Comparison of ENCODE assay signal across 1 cellular context in genomic region chr20:37209661-37210314, GRCh38.
TF ChIP-seq lines count a peak whose summit lies in the region.

No MANE protein-coding gene starts in this region.

TF ChIP-seq in HepG2, 621 proteins besides CTCF, POLR2A, EP300 and RAD21:
- no peak for TF ChIP-seq NCOA1 (CRISPR knock-in tag; IDR thresholded peaks at IDR 0.05)
- no peak for TF ChIP-seq CHCHD3 (CRISPR knock-in tag; IDR thresholded peaks at IDR 0.05)
- TF ChIP-seq ZNF253 (CRISPR knock-in tag; IDR thresholded peaks at IDR 0.05; ENCODE audit: borderline replicate concordance): no peak
- TF ChIP-seq, protein P1, sequence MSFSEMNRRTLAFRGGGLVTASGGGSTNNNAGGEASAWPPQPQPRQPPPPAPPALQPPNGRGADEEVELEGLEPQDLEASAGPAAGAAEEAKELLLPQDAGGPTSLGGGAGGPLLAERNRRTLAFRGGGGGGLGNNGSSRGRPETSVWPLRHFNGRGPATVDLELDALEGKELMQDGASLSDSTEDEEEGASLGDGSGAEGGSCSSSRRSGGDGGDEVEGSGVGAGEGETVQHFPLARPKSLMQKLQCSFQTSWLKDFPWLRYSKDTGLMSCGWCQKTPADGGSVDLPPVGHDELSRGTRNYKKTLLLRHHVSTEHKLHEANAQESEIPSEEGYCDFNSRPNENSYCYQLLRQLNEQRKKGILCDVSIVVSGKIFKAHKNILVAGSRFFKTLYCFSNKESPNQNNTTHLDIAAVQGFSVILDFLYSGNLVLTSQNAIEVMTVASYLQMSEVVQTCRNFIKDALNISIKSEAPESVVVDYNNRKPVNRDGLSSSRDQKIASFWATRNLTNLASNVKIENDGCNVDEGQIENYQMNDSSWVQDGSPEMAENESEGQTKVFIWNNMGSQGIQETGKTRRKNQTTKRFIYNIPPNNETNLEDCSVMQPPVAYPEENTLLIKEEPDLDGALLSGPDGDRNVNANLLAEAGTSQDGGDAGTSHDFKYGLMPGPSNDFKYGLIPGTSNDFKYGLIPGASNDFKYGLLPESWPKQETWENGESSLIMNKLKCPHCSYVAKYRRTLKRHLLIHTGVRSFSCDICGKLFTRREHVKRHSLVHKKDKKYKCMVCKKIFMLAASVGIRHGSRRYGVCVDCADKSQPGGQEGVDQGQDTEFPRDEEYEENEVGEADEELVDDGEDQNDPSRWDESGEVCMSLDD (CRISPR knock-in tag; IDR thresholded peaks at IDR 0.05; ENCODE audit: borderline replicate concordance): no peak
- TF ChIP-seq CENPT (CRISPR knock-in tag; IDR thresholded peaks at IDR 0.05; ENCODE audit: low read depth): no peak
- TF ChIP-seq MXD3 (CRISPR knock-in tag; IDR thresholded peaks at IDR 0.05): no peak
- TF ChIP-seq FOSL2 (CRISPR knock-in tag; IDR thresholded peaks at IDR 0.05): 0 out of 2 replicates have a peak, but pooled peaks have one; percentile 19
- TF ChIP-seq, protein P2, sequence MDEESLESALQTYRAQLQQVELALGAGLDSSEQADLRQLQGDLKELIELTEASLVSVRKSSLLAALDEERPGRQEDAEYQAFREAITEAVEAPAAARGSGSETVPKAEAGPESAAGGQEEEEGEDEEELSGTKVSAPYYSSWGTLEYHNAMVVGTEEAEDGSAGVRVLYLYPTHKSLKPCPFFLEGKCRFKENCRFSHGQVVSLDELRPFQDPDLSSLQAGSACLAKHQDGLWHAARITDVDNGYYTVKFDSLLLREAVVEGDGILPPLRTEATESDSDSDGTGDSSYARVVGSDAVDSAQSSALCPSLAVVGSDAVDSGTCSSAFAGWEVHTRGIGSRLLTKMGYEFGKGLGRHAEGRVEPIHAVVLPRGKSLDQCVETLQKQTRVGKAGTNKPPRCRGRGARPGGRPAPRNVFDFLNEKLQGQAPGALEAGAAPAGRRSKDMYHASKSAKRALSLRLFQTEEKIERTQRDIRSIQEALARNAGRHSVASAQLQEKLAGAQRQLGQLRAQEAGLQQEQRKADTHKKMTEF (CRISPR knock-in tag; IDR thresholded peaks at IDR 0.05): no peak
- no peak for TF ChIP-seq SMAD1 (CRISPR knock-in tag; IDR thresholded peaks at IDR 0.05; ENCODE audit: borderline replicate concordance, low read depth)
- no peak for TF ChIP-seq ZFP90 (CRISPR knock-in tag; IDR thresholded peaks at IDR 0.05; ENCODE audit: borderline replicate concordance)
- TF ChIP-seq RNF2 (conservative IDR thresholded peaks at IDR 0.05; ENCODE audit: low read depth): no peak
- no peak for TF ChIP-seq ZNF772 (CRISPR knock-in tag; IDR thresholded peaks at IDR 0.05)
- peak; percentile 78 for TF ChIP-seq RBM22 (optimal IDR thresholded peaks at IDR 0.05; ENCODE audit: low read length)
